ENCODE assay signal across 17 cellular contexts in the genomic region with DNA sequence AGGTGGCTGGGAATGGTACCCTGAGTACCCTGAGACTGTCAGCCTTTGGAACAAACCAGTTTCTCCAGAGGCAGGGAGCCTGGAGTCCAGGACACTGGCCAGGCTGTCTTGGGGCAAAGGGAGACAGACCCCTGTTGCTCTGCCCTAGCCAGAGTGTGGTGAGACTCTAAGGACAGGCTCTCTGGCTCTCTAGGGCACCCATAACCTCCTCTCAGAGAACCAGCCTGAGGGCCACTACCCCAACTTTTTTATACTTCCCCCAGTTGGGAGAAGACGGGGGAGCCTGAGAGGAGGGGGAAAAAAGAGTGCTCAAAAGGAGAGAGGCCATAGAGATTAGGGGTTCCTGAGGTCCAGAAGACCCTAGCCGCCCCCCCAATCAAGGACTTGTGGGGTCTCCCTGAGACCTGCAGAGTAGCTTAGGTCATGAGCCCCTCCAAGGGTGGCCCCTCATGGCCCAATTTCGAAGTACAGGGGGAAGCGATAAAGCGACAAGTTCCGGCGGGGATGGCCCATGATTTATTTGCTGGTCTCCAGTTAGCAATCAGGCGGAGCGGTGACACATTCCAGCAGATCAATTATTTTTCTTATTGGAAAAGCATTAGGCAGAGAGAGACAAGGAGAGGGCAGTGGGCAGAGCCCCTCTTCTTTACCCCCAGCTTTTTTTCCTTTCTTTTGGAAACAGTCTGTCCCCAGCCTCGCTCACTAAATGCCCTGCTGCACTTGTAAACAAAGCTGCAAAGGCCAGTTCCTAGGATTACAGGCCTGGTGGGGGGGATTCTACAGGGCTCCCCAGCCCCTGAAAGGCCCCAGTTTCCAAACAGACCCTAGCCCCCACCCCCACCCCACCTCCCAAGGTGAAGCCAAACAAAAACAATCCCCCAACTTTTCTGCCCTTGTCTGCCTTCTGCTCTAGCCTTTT. TPM values are rescaled to one million over a fixed set of nuclear protein-coding genes. Genes with fewer than 3 reads are reported as not detected.
DNase-seq lines count a peak whose midpoint lies in the region; ATAC-seq, FAIRE-seq and TF ChIP-seq lines count a peak whose summit lies in the region.
"Had no signal": no experiment of that assay in that cellular context is flagged by ENCODE, and none has a peak within 500 bp of the region (broad histone marks: within the 10 kb centered on the region; RNA-seq: fewer than 3 reads in every experiment).

No MANE protein-coding gene starts in this region.

- H3K4me1 ChIP-seq in kidney (ENCODE audit: control insufficient read depth in 1 of 2, insufficient read depth in 1 of 2, low read depth in 1 of 2, low read length in 2 of 2), result peaks cover 19 to 35% of the 10 kb centered on the region in 2 donors
- peaks cover 1 to 82% (median 72%) of the 10 kb centered on the region in 5 donors for H3K4me1 ChIP-seq in subcutaneous abdominal adipose tissue (ENCODE audit: control insufficient read depth in 5 of 5, insufficient read depth in 5 of 5, low read length in 5 of 5)

- peak overlapping the region; percentile 1 for H3K4me3 Mint-ChIP-seq in activated CD4-positive, alpha-beta T cell treated with anti-CD3 and anti-CD28 coated beads, Interleukin-2, amount 10 ng/mL, durations not matched to agents 24 days and 14 days
- no peak overlapping the region for H3K4me3 Mint-ChIP-seq in activated CD4-positive, alpha-beta T cell treated with anti-CD3 and anti-CD28 coated beads, Interleukin-2, amount 10 ng/mL, durations not matched to agents 7 days and 5 days

- H3K4me3 ChIP-seq in SK-N-MC, result peak overlapping the region; percentile 88
- peak overlapping the region; percentile 14 to 59 for H3K4me3 ChIP-seq in kidney (ENCODE audit: low read length in 2 of 2)
- H3K4me3 ChIP-seq in subcutaneous abdominal adipose tissue (ENCODE audit: low read depth in 1 of 5, low read length in 5 of 5), result peak overlapping the region; percentile 50 to 76 (median 68)

- no peaks in the 10 kb centered on the region for H3K9me3 Mint-ChIP-seq in activated CD4-positive, alpha-beta T cell treated with anti-CD3 and anti-CD28 coated beads, Interleukin-2, amount 10 ng/mL, durations not matched to agents 24 days and 14 days
- no peaks in the 10 kb centered on the region for H3K9me3 Mint-ChIP-seq in activated CD4-positive, alpha-beta T cell treated with anti-CD3 and anti-CD28 coated beads, Interleukin-2, amount 10 ng/mL, durations not matched to agents 7 days and 5 days

- no peak for FAIRE-seq in kidney (lab: Jason Lieb, UNC)
- FAIRE-seq: A204.1, GM12891 had no signal

- H3K36me3 Mint-ChIP-seq in activated CD4-positive, alpha-beta T cell treated with anti-CD3 and anti-CD28 coated beads, Interleukin-2, amount 10 ng/mL, durations not matched to agents 24 days and 14 days (ENCODE audit: low read depth), result no peaks in the 10 kb centered on the region
- no peaks in the 10 kb centered on the region for H3K36me3 Mint-ChIP-seq in activated CD4-positive, alpha-beta T cell treated with anti-CD3 and anti-CD28 coated beads, Interleukin-2, amount 10 ng/mL, durations not matched to agents 7 days and 5 days (ENCODE audit: low read depth)

- peaks cover 29% of the 10 kb centered on the region for H3K4me1 Mint-ChIP-seq in activated CD4-positive, alpha-beta T cell treated with anti-CD3 and anti-CD28 coated beads, Interleukin-2, amount 10 ng/mL, durations not matched to agents 24 days and 14 days
- H3K4me1 Mint-ChIP-seq in activated CD4-positive, alpha-beta T cell treated with anti-CD3 and anti-CD28 coated beads, Interleukin-2, amount 10 ng/mL, durations not matched to agents 7 days and 5 days, result peaks cover 29% of the 10 kb centered on the region

- POLR2A ChIA-PET in activated CD4-positive, alpha-beta T cell treated with anti-CD3 and anti-CD28 coated beads, Interleukin-2, amount 10 ng/mL, durations not matched to agents 7 days and 5 days (lab: Charles Lee), result no interaction called here

- ATAC-seq in GM19467 (IDR thresholded peaks at IDR 0.05; ENCODE audit: unreplicated experiment), result no peak

- H3K27ac ChIP-seq in SK-N-MC, result peak overlapping the region; percentile 46; the same call in 1 of the 2 replicates
- H3K27ac ChIP-seq in kidney (ENCODE audit: low read depth in 2 of 2, low read length in 2 of 2), result peak overlapping the region; percentile 26 to 61
- peak overlapping the region; percentile 87 for H3K27ac ChIP-seq in subcutaneous abdominal adipose tissue (ENCODE audit: low read depth, low read length)
- H3K27ac ChIP-seq: brain microvascular endothelial cell, left ventricle myocardium inferior, neutrophil, transverse colon had no signal

- CTCF ChIA-PET in activated CD4-positive, alpha-beta T cell treated with anti-CD3 and anti-CD28 coated beads, Interleukin-2, amount 10 ng/mL, durations not matched to agents 7 days and 5 days (lab: Charles Lee), result interaction anchor here (0.7 to 1.7 kb wide), 4 partner anchors 22 to 447 kb away, joined by 3 to 5 read pairs (median 4); a partner anchor contains a TSS

- no peaks in the 10 kb centered on the region for H3K9me3 ChIP-seq in SK-N-MC (ENCODE audit: low read depth, low read length)
- no peaks in the 10 kb centered on the region for H3K9me3 ChIP-seq in kidney (ENCODE audit: control insufficient read depth in 1 of 2, low read length in 2 of 2)
- H3K9me3 ChIP-seq in subcutaneous abdominal adipose tissue (ENCODE audit: control insufficient read depth in 5 of 5, low read length in 5 of 5), result no peaks in the 10 kb centered on the region
- H3K9me3 ChIP-seq: left ventricle myocardium inferior, neutrophil, transverse colon had no signal

- H3K27me3 Mint-ChIP-seq in activated CD4-positive, alpha-beta T cell treated with anti-CD3 and anti-CD28 coated beads, Interleukin-2, amount 10 ng/mL, durations not matched to agents 24 days and 14 days, result peaks cover 93% of the 10 kb centered on the region
- peaks cover 94% of the 10 kb centered on the region for H3K27me3 Mint-ChIP-seq in activated CD4-positive, alpha-beta T cell treated with anti-CD3 and anti-CD28 coated beads, Interleukin-2, amount 10 ng/mL, durations not matched to agents 7 days and 5 days

- H3K9ac ChIP-seq in SK-N-MC (ENCODE audit: insufficient read length) (peak overlapping the region; percentile 82), kidney (ENCODE audit: low read length in 2 of 2) (peak overlapping the region in 1 of 2 donors; percentile 43), subcutaneous abdominal adipose tissue (ENCODE audit: low read length in 5 of 5) (peak overlapping the region in 4 of 5 donors; percentile 39 to 81 (median 69))

- H3K36me3 ChIP-seq in SK-N-MC (ENCODE audit: insufficient read depth, low read length) (no peaks in the 10 kb centered on the region), kidney (ENCODE audit: control insufficient read depth in 1 of 2, insufficient read depth in 2 of 2, low read length in 2 of 2) (no peaks in the 10 kb centered on the region), subcutaneous abdominal adipose tissue (ENCODE audit: control insufficient read depth in 5 of 5, insufficient read depth in 5 of 5, low read length in 5 of 5) (no peaks in the 10 kb centered on the region)
- H3K36me3 ChIP-seq: brain microvascular endothelial cell, left ventricle myocardium inferior, neutrophil, transverse colon had no signal

- peaks cover 2 to 37% (median 6%) of the 10 kb centered on the region in 5 donors for H3K27me3 ChIP-seq in subcutaneous abdominal adipose tissue (ENCODE audit: control insufficient read depth in 5 of 5, insufficient read depth in 4 of 5, low read length in 5 of 5)

- no peak overlapping the region for H3K27ac Mint-ChIP-seq in activated CD4-positive, alpha-beta T cell treated with anti-CD3 and anti-CD28 coated beads, Interleukin-2, amount 10 ng/mL, durations not matched to agents 24 days and 14 days
- H3K27ac Mint-ChIP-seq in activated CD4-positive, alpha-beta T cell treated with anti-CD3 and anti-CD28 coated beads, Interleukin-2, amount 10 ng/mL, durations not matched to agents 7 days and 5 days, result no peak overlapping the region

- intact Hi-C loops in activated CD4-positive, alpha-beta T cell treated with anti-CD3 and anti-CD28 coated beads, Interleukin-2, amount 10 ng/mL, durations not matched to agents 24 days and 14 days (cut with micrococcal nuclease), result loop anchor here (5.0 kb wide), 1 partner anchor 38 kb away; a partner anchor contains a TSS
- intact Hi-C loops in kidney (cut with DNase I), result loop anchor here (5.0 kb wide), 1 partner anchor 187 kb away; no protein-coding TSS in a partner anchor

- no peak for DNase-seq in activated CD4-positive, alpha-beta T cell treated with anti-CD3 and anti-CD28 coated beads, Interleukin-2, amount 10 ng/mL, durations not matched to agents 24 days and 14 days
- DNase-seq in activated CD4-positive, alpha-beta T cell treated with anti-CD3 and anti-CD28 coated beads, Interleukin-2, amount 10 ng/mL, durations not matched to agents 7 days and 5 days, result no peak
- DNase-seq in SK-N-MC (ENCODE audit: low read depth, low spot score) (no peak), kidney (peak; percentile 59), DMS79 treated with DMSO at 0.1 percent for 48 hours (lab: John Stamatoyannopoulos, UW) (no peak)
- no peak for DNase-seq in stimulated activated CD8-positive, alpha-beta memory T cell treated with anti-CD3 and anti-CD28 coated beads, Interleukin-4, amount 100 ng/mL, for 48 hours
- DNase-seq: activated T-cell treated with anti-CD3 and anti-CD28 coated beads, Interleukin-2, amount 50 U/mL, for 48 hours; brain microvascular endothelial cell; glutamatergic neuron; left ventricle myocardium inferior; stimulated activated CD4-positive, alpha-beta T cell treated with anti-CD3 and anti-CD28 coated beads, Interleukin-12 subunit alpha, Interleukin-12 subunit beta, amount 100 ng/mL, for 4 hours; transverse colon had no signal

- TF ChIP-seq CTCF in kidney (IDR thresholded peaks at IDR 0.05; ENCODE audit: borderline replicate concordance, extremely low read depth, insufficient read depth), result no peak

RNA-seq across cellular contexts. Expression of a gene that starts 1.5 kb away (rescaled TPM):
- total RNA-seq in activated CD4-positive, alpha-beta T cell treated with anti-CD3 and anti-CD28 coated beads, Interleukin-2, amount 10 ng/mL, durations not matched to agents 24 days and 14 days, result not detected in 2 replicates
- total RNA-seq in activated CD4-positive, alpha-beta T cell treated with anti-CD3 and anti-CD28 coated beads, Interleukin-2, amount 10 ng/mL, durations not matched to agents 7 days and 5 days, result not detected
- 9.0 TPM for total RNA-seq in kidney
- 2.1 TPM for polyA plus RNA-seq in kidney (ENCODE audit: insufficient read depth, low read depth, low replicate concordance)
- total RNA-seq: left ventricle myocardium inferior, transverse colon had no signal

RNA-seq across cellular contexts. Expression of a gene that starts 10.4 kb away (rescaled TPM):
- total RNA-seq in activated CD4-positive, alpha-beta T cell treated with anti-CD3 and anti-CD28 coated beads, Interleukin-2, amount 10 ng/mL, durations not matched to agents 24 days and 14 days, result not detected in 2 replicates
- not detected for total RNA-seq in activated CD4-positive, alpha-beta T cell treated with anti-CD3 and anti-CD28 coated beads, Interleukin-2, amount 10 ng/mL, durations not matched to agents 7 days and 5 days
- total RNA-seq in kidney, result 16.5 TPM
- 11.7 TPM for polyA plus RNA-seq in kidney (ENCODE audit: insufficient read depth, low read depth, low replicate concordance)
- total RNA-seq: left ventricle myocardium inferior, transverse colon had no signal

RNA-seq across cellular contexts. Expression of a gene that starts 17.9 kb away (rescaled TPM):
- not detected in 2 replicates for total RNA-seq in activated CD4-positive, alpha-beta T cell treated with anti-CD3 and anti-CD28 coated beads, Interleukin-2, amount 10 ng/mL, durations not matched to agents 24 days and 14 days
- total RNA-seq in activated CD4-positive, alpha-beta T cell treated with anti-CD3 and anti-CD28 coated beads, Interleukin-2, amount 10 ng/mL, durations not matched to agents 7 days and 5 days, result not detected
- 22.0 TPM for total RNA-seq in kidney
- polyA plus RNA-seq in kidney (ENCODE audit: insufficient read depth, low read depth, low replicate concordance), result 11.4 TPM
- total RNA-seq: left ventricle myocardium inferior had no signal

RNA-seq across cellular contexts. Expression of a gene that starts 22.5 kb away (rescaled TPM):
- total RNA-seq in activated CD4-positive, alpha-beta T cell treated with anti-CD3 and anti-CD28 coated beads, Interleukin-2, amount 10 ng/mL, durations not matched to agents 24 days and 14 days, result not detected in 2 replicates
- not detected for total RNA-seq in activated CD4-positive, alpha-beta T cell treated with anti-CD3 and anti-CD28 coated beads, Interleukin-2, amount 10 ng/mL, durations not matched to agents 7 days and 5 days
- 4.8 TPM for total RNA-seq in kidney
- polyA plus RNA-seq in kidney (ENCODE audit: insufficient read depth, low read depth, low replicate concordance), result 0.24 TPM
- total RNA-seq: left ventricle myocardium inferior had no signal

RNA-seq across cellular contexts. Expression of a gene that starts 25.4 kb away (rescaled TPM):
- total RNA-seq in activated CD4-positive, alpha-beta T cell treated with anti-CD3 and anti-CD28 coated beads, Interleukin-2, amount 10 ng/mL, durations not matched to agents 24 days and 14 days, result not detected in 2 replicates
- not detected for total RNA-seq in activated CD4-positive, alpha-beta T cell treated with anti-CD3 and anti-CD28 coated beads, Interleukin-2, amount 10 ng/mL, durations not matched to agents 7 days and 5 days
- total RNA-seq in kidney, result 50.7 TPM
- 49.7 TPM for polyA plus RNA-seq in kidney (ENCODE audit: insufficient read depth, low read depth, low replicate concordance)
- total RNA-seq: left ventricle myocardium inferior, transverse colon had no signal

Comparison
In these comparisons a context has a peak if more than half of its experiments do, and no peak if none do; other contexts are left out.
1. H3K4me3 ChIP-seq: peak in every context shown above with its lines; median percentile 88 in SK-N-MC; 68 in subcutaneous abdominal adipose tissue; 36 in kidney.
2. RNA of a gene that starts 10.4 kb away (total RNA-seq): 16.5 TPM in kidney (single experiment); not detected in activated CD4-positive, alpha-beta T cell treated with anti-CD3 and anti-CD28 coated beads, Interleukin-2, amount 10 ng/mL, durations not matched to agents 24 days and 14 days and not detected in activated CD4-positive, alpha-beta T cell treated with anti-CD3 and anti-CD28 coated beads, Interleukin-2, amount 10 ng/mL, durations not matched to agents 7 days and 5 days; every median in the first group is over 10 times any median in the second.
3. RNA of a gene that starts 17.9 kb away (total RNA-seq): 22.0 TPM in kidney (single experiment); not detected in activated CD4-positive, alpha-beta T cell treated with anti-CD3 and anti-CD28 coated beads, Interleukin-2, amount 10 ng/mL, durations not matched to agents 24 days and 14 days and not detected in activated CD4-positive, alpha-beta T cell treated with anti-CD3 and anti-CD28 coated beads, Interleukin-2, amount 10 ng/mL, durations not matched to agents 7 days and 5 days; every median in the first group is over 10 times any median in the second.
4. Peak in every context shown above with its lines, with median percentiles within 50 percentile points of each other: H3K27ac ChIP-seq.